ENCODE assay signal across 11 cellular contexts in the genomic region with DNA sequence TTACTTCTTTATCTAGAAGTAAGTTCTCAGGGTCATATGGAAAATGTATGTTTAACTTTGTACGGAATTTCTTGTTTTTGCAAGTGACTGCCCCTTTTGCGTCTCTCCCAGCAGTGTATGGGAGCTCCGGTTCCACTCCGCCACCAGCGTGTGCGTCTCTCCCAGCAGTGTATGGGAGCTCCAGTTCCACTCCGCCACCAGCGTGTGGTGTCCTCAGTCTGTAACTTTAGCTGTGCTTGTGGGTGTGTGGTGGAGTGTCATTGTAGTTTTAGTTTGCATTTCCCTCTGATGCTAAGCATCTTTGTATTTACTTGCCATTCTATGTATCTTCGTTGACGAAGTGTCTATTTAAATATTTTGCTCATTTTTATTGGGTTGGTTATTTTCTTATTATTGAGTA.
DNase-seq lines count a peak whose midpoint lies in the region; ATAC-seq, FAIRE-seq and TF ChIP-seq lines count a peak whose summit lies in the region.
"Had no signal": no experiment of that assay in that cellular context is flagged by ENCODE, and none has a peak within 500 bp of the region (broad histone marks: within the 10 kb centered on the region; RNA-seq: fewer than 3 reads in every experiment).

No MANE protein-coding gene starts in this region.

- H3K36me3 ChIP-seq in BLaER1 treated with 17β-estradiol and CSF1 and Interleukin-3, amounts not matched to agents 10 nM and 100 nM, result peaks cover 23 to 46% (median 41%) of the 10 kb centered on the region in 11 experiments
- no peaks in the 10 kb centered on the region for H3K36me3 ChIP-seq in iPS DF 6.9 (ENCODE audit: control insufficient read depth, insufficient read depth, low read length)

- peak overlapping the region; percentile 79 to 96 (median 90); a peak in 17 of 22 replicates for H3K4me2 ChIP-seq in BLaER1 treated with 17β-estradiol and CSF1 and Interleukin-3, amounts not matched to agents 10 nM and 100 nM

- H3K9me3 ChIP-seq in BLaER1 treated with 17β-estradiol and CSF1 and Interleukin-3, amounts not matched to agents 10 nM and 100 nM (replicated peaks in 1 of 11), result 0 out of 22 replicates have a peak, but pooled peaks cover 0 to 3% (median 0%) of the 10 kb centered on the region in 11 experiments
- no peaks in the 10 kb centered on the region for H3K9me3 ChIP-seq in iPS DF 6.9 (ENCODE audit: control insufficient read depth, insufficient read depth, low read length)

- no peak overlapping the region for H3K9ac ChIP-seq in BLaER1 treated with 17β-estradiol and CSF1 and Interleukin-3, amounts not matched to agents 10 nM and 100 nM

- H3K27me3 ChIP-seq in BLaER1 treated with 17β-estradiol and CSF1 and Interleukin-3, amounts not matched to agents 10 nM and 100 nM, result no peaks in the 10 kb centered on the region
- H3K27me3 ChIP-seq in iPS DF 6.9 (ENCODE audit: control insufficient read depth, insufficient read depth, low read length), result no peaks in the 10 kb centered on the region

- no CpG with 5 or more reads among the region's 10 CpGs for WGBS in iPS DF 6.9 (ENCODE audit: insufficient coverage, insufficient read length)

- TF ChIP-seq CTCF in GM12873 (IDR thresholded peaks at IDR 0.05; ENCODE audit: insufficient read depth, low read depth, low read length, missing control alignments) (peak; percentile 34), WI38 (IDR thresholded peaks at IDR 0.05; ENCODE audit: low read depth, low read length) (0 out of 2 replicates have a peak, but pooled peaks have one; percentile 9)

- FAIRE-seq in RCC 7860 (lab: Jason Lieb, UNC), result no peak

- H3K4me1 ChIP-seq in BLaER1 treated with 17β-estradiol and CSF1 and Interleukin-3, amounts not matched to agents 10 nM and 100 nM, result peaks cover 27 to 73% (median 43%) of the 10 kb centered on the region in 10 experiments
- peaks cover 1% of the 10 kb centered on the region; the same call in 1 of the 2 replicates for H3K4me1 ChIP-seq in iPS DF 6.9 (ENCODE audit: control insufficient read depth, insufficient read depth, low read length)

- no peak for ATAC-seq in HG02970 (IDR thresholded peaks at IDR 0.05; ENCODE audit: low FRiP score, unreplicated experiment)
- ATAC-seq: activated CD4-positive, CD25-positive, alpha-beta regulatory T cell treated with anti-CD3 and anti-CD28 coated beads, Interleukin-2, amount 50 U/mL, for 24 hours had no signal

- peaks cover 59 to 74% (median 68%) of the 10 kb centered on the region in 11 experiments for H4K20me1 ChIP-seq in BLaER1 treated with 17β-estradiol and CSF1 and Interleukin-3, amounts not matched to agents 10 nM and 100 nM

- H3K4me3 ChIP-seq in BLaER1 treated with 17β-estradiol and CSF1 and Interleukin-3, amounts not matched to agents 10 nM and 100 nM, result peak overlapping the region in 3 of 10 experiments; percentile 86 to 87 (median 86); a peak in 3 of 20 replicates
- H3K4me3 ChIP-seq in WI38 (ENCODE audit: low read depth, low read length) (no peak overlapping the region), iPS DF 6.9 (ENCODE audit: low read length) (no peak overlapping the region)

- DNase-seq in iPS DF 6.9 (ENCODE audit: low read depth, low spot score) (peak; percentile 39), NCI-H345 treated with DMSO at 0.1 percent for 48 hours (lab: John Stamatoyannopoulos, UW; ENCODE audit: unreplicated experiment) (no peak), HPDE6-E6E7 (ENCODE audit: extremely low spot score) (no peak), RCC 7860 (ENCODE audit: low spot score) (no peak)
- DNase-seq: effector memory CD4-positive, alpha-beta T cell; NCI-H1694 had no signal

- H3K27ac ChIP-seq in BLaER1 treated with 17β-estradiol and CSF1 and Interleukin-3, amounts not matched to agents 10 nM and 100 nM, result no peak overlapping the region
- H3K27ac ChIP-seq in iPS DF 6.9 (ENCODE audit: low read length), result no peak overlapping the region
